8 cellular contexts compared by ENCODE assay signal in the genomic region with DNA sequence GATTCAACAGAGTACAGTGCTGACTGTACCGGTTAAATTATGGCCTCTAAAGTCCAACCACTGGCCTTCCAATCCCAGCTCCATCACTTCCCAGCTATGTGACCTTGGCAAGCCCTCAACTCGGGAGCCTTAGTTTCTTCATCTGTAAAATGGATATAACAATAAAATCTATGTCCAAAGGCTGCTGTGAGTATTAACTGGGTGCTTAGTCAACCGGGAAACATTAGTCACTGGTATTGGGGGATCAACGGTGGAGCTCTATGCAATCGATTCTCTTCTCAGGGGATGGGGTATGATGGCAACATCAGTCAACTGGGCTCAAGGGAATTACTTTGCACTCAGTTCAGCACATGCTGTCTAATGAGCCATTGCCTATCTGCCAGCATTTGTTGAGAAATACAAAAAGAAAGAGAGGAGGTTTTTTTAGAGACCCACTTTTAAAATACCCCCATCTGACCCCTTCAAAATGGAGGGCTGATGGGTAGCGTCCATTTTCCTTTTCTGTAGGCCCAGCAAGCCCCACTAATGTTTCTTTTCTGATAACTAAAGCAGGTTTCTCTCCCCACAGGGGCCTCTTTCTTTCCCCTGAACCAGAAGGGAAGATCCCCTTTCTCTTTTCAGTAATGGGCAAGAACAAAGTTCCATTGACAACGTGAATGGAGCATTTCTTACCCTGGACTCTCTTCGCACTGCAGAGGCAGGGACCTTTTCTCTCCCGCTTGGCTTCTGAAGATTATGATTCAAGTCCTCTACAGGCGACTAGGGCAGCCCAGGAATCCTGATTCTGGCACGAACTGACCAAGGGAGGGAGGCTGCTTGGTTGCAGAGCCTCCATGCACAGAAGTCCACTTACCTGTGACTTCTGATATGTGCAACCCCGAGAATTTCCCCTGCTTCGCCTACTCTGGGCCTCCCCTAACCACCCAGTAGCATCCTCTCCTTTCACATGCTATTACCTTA. TPM values are rescaled to one million over a fixed set of nuclear protein-coding genes. Genes with fewer than 3 reads are reported as not detected.
DNase-seq lines count a peak whose midpoint lies in the region; ATAC-seq and TF ChIP-seq lines count a peak whose summit lies in the region.

No MANE protein-coding gene starts in this region.

- peak; percentile 41 for DNase-seq in GM10248 (ENCODE audit: extremely low spot score)
- no peak for DNase-seq in mesenchymal stem cell
- DNase-seq in Calu3: no peak
- no peak for DNase-seq in thyroid gland
- DNase-seq in OCI-M1 (lab: John Stamatoyannopoulos, UW): no peak

- CTCF ChIA-PET in GM10248 (lab: Yijun Ruan, JAX): interaction anchor here (1.0 to 2.9 kb wide), 5 partner anchors 8 to 77 kb away, joined by 3 to 7 read pairs (median 4); no protein-coding TSS in a partner anchor
- CTCF ChIA-PET in Calu3 (lab: Charles Lee): no interaction called here

- POLR2A ChIA-PET in GM10248 (lab: Yijun Ruan, JAX): no interaction called here

- H3K27ac Mint-ChIP-seq in brain: peak overlapping the region in 4 of 5 experiments; percentile 23 to 47 (median 38)
- no peak overlapping the region for H3K27ac Mint-ChIP-seq in Calu3 (ENCODE audit: unreplicated experiment)

- H3K27ac ChIP-seq in mesenchymal stem cell (ENCODE audit: low read length, poor library complexity, severe bottlenecking) (no peak overlapping the region), thyroid gland (no peak overlapping the region)

- no peak for TF ChIP-seq POLR2A in thyroid gland (IDR thresholded peaks at IDR 0.05)

- no peaks in the 10 kb centered on the region for H3K36me3 Mint-ChIP-seq in brain
- H3K36me3 Mint-ChIP-seq in Calu3 (ENCODE audit: insufficient read depth, unreplicated experiment): peaks cover 5% of the 10 kb centered on the region

- no peaks in the 10 kb centered on the region for H3K79me1 ChIP-seq in mesenchymal stem cell (replicated peaks; ENCODE audit: low read length, poor library complexity, severe bottlenecking)

- no peak overlapping the region for H3K4me2 ChIP-seq in mesenchymal stem cell (ENCODE audit: low read length, poor library complexity, severe bottlenecking)

- H3K27me3 Mint-ChIP-seq in brain (peaks cover 12% of the 10 kb centered on the region), Calu3 (ENCODE audit: unreplicated experiment) (no peaks in the 10 kb centered on the region)

- H2BK15ac ChIP-seq in mesenchymal stem cell (ENCODE audit: low read depth, poor library complexity, severe bottlenecking): no peak overlapping the region

- H3K23ac ChIP-seq in mesenchymal stem cell (ENCODE audit: low read length in 2 of 2): no peak overlapping the region

- no peak overlapping the region for H2AK5ac ChIP-seq in mesenchymal stem cell (ENCODE audit: low read length, severe bottlenecking)

- TF ChIP-seq CTCF in GM10248 (IDR thresholded peaks at IDR 0.05; ENCODE audit: control extremely low read depth, extremely low read depth, low read depth, missing control alignments) (no peak), brain (conservative IDR thresholded peaks at IDR 0.05) (no peak), Calu3 (IDR thresholded peaks at IDR 0.05; ENCODE audit: unreplicated experiment) (no peak), thyroid gland (IDR thresholded peaks at IDR 0.05) (no peak)

- no peaks in the 10 kb centered on the region for H3K36me3 ChIP-seq in mesenchymal stem cell (ENCODE audit: control insufficient read depth in 1 of 2, insufficient read depth in 2 of 2, low read depth in 1 of 2, low read length in 2 of 2)
- H3K36me3 ChIP-seq in thyroid gland: no peaks in the 10 kb centered on the region

- H3K4me1 Mint-ChIP-seq in brain (peaks cover 15% of the 10 kb centered on the region), Calu3 (ENCODE audit: low read depth, unreplicated experiment) (peaks cover 62% of the 10 kb centered on the region)

- no TSS peak for BruUV-seq in Calu3 (replicated peaks; lab: Mats Ljungman, UMichigan)

- WGBS in mesenchymal stem cell: 95% methylated on average over 12 of the region's 13 CpGs
- 79 to 88% methylated on average over 13 of the region's 13 CpGs for WGBS in thyroid gland, 2 donors

- no peak overlapping the region for H4K91ac ChIP-seq in mesenchymal stem cell (ENCODE audit: low read length)

- H3K4me3 ChIP-seq in mesenchymal stem cell (ENCODE audit: insufficient read depth in 1 of 2, low read depth in 1 of 2, low read length in 2 of 2): no peak overlapping the region
- H3K4me3 ChIP-seq in thyroid gland (replicated peaks in 1 of 3): no peak overlapping the region

- no peaks in the 10 kb centered on the region for H3K27me3 ChIP-seq in mesenchymal stem cell (ENCODE audit: control insufficient read depth in 1 of 2, insufficient read depth in 1 of 2, low read length in 2 of 2)
- no peaks in the 10 kb centered on the region for H3K27me3 ChIP-seq in thyroid gland

- no peak overlapping the region for H3K4ac ChIP-seq in mesenchymal stem cell (ENCODE audit: low read depth in 1 of 2, low read length in 2 of 2)

- intact Hi-C loops in Calu3 (cut with micrococcal nuclease; ENCODE audit: unreplicated experiment): loop anchor here (2.0 kb wide), 1 partner anchor 56 kb away; no protein-coding TSS in a partner anchor
- intact Hi-C loops in thyroid gland (cut with DNase I): no loop called here

- H2BK5ac ChIP-seq in mesenchymal stem cell (ENCODE audit: low read depth, low read length, poor library complexity, severe bottlenecking): no peak overlapping the region

- H3K4me3 Mint-ChIP-seq in brain (no peak overlapping the region), Calu3 (ENCODE audit: low read depth, unreplicated experiment) (no peak overlapping the region)

- ATAC-seq in GM19452 (IDR thresholded peaks at IDR 0.05; ENCODE audit: unreplicated experiment): peak; percentile 23
- peak; percentile 24 for ATAC-seq in HG03432 (IDR thresholded peaks at IDR 0.05; ENCODE audit: unreplicated experiment)

- H2BK120ac ChIP-seq in mesenchymal stem cell (ENCODE audit: low read depth, low read length): no peak overlapping the region

- no peak overlapping the region for H3K14ac ChIP-seq in mesenchymal stem cell (ENCODE audit: low read length in 2 of 2)

- no peak overlapping the region for H3K18ac ChIP-seq in mesenchymal stem cell (ENCODE audit: low read depth in 1 of 2, low read length in 2 of 2)

- H2AFZ ChIP-seq in mesenchymal stem cell (ENCODE audit: low read depth, low read length): no peak overlapping the region

- H3K9me3 Mint-ChIP-seq in brain: no peaks in the 10 kb centered on the region
- no peaks in the 10 kb centered on the region for H3K9me3 Mint-ChIP-seq in Calu3 (ENCODE audit: low read depth, unreplicated experiment)

- H4K8ac ChIP-seq in mesenchymal stem cell (ENCODE audit: low read length): no peak overlapping the region

- no peak overlapping the region for H3K9ac ChIP-seq in mesenchymal stem cell (ENCODE audit: low read length)

- H3K9me3 ChIP-seq in mesenchymal stem cell (ENCODE audit: control insufficient read depth, low read length) (no peaks in the 10 kb centered on the region), thyroid gland (no peaks in the 10 kb centered on the region)

- H3K4me1 ChIP-seq in mesenchymal stem cell (ENCODE audit: control insufficient read depth, insufficient read depth, low read depth, low read length) (peaks cover 7% of the 10 kb centered on the region), thyroid gland (no peaks in the 10 kb centered on the region)

- H2BK12ac ChIP-seq in mesenchymal stem cell (ENCODE audit: low read length in 2 of 2): no peak overlapping the region

RNA-seq across cellular contexts. Expression of a gene that starts 8.7 kb away (rescaled TPM):
- polyA plus RNA-seq in brain (ENCODE audit: insufficient read depth, low read depth, low replicate concordance): 39.7 TPM
- 33.6 TPM for polyA plus RNA-seq in mesenchymal stem cell (2013, experiment 1 of 2)
- polyA plus RNA-seq in mesenchymal stem cell (2013, experiment 2 of 2): 33.5 TPM
- total RNA-seq in Calu3 (2022) (115 and 126 TPM in 2 replicates), thyroid gland (10 to 100 TPM; 50.0 to 69.2 (median 58.9) TPM)
